In the genomic region with DNA sequence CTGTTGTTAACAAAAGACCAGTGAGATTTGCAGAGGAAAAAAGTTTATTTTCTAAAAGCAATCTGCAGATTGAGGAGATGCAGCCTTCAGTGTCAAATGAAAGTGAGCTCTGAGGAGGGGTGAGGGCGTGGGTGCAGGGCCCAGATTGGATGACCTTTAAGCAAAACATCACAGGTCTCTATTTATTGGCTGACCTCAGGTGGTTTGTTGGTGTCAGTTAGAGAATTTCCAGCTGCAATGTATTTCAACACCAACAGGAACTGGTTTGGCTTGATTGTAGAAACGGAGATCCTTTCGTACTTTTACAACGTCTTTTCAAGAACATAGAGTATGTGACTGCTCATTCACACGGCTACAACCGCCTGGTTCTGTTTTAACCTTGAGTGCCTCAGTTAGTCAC, we compare ENCODE assay signal across 18 cellular contexts.
A peak's percentile ranks its signal among the peaks of the same experiment; 100 is the strongest.
DNase-seq lines count a peak whose midpoint lies in the region; ATAC-seq and TF ChIP-seq lines count a peak whose summit lies in the region.
"Had no signal": no experiment of that assay in that cellular context is flagged by ENCODE, and none has a peak within 500 bp of the region (broad histone marks: within the 10 kb centered on the region; RNA-seq: fewer than 3 reads in every experiment).

No MANE protein-coding gene starts in this region.

- H4K20me1 ChIP-seq in mammary epithelial cell (ENCODE audit: insufficient read depth, low read length) (no peaks in the 10 kb centered on the region), PC-3 (ENCODE audit: low read length) (no peaks in the 10 kb centered on the region)

- H3K9me2 ChIP-seq in PC-3 (replicated peaks; ENCODE audit: low read length) = no peaks in the 10 kb centered on the region

- H3K9ac ChIP-seq in mammary epithelial cell (ENCODE audit: insufficient read depth, low read length) = no peak overlapping the region
- H3K9ac ChIP-seq in PC-3 (ENCODE audit: low read length) = no peak overlapping the region
- H3K9ac ChIP-seq: KMS-11 had no signal

- POLR2A ChIA-PET in PC-3 (lab: Charles Lee; ENCODE audit: unreplicated experiment) = no interaction called here

- TF ChIP-seq CTCF in mammary epithelial cell (conservative IDR thresholded peaks at IDR 0.05 in 1 of 2, IDR thresholded peaks at IDR 0.05 in 1 of 2; ENCODE audit: extremely low read depth in 1 of 2, insufficient read depth in 1 of 2, low read depth in 1 of 2, low read length in 2 of 2) (no peak), breast epithelium (IDR thresholded peaks at IDR 0.05) (no peak), PC-3 (conservative IDR thresholded peaks at IDR 0.05; ENCODE audit: low read depth, low read length) (no peak)

- H2AFZ ChIP-seq in mammary epithelial cell (ENCODE audit: low read depth, low read length) = no peak overlapping the region
- peak overlapping the region; percentile 26; the same call in 1 of the 2 replicates for H2AFZ ChIP-seq in PC-3 (ENCODE audit: low read length)

- H3K36me3 ChIP-seq in mammary epithelial cell (ENCODE audit: insufficient read depth, low read length) = no peaks in the 10 kb centered on the region
- no peaks in the 10 kb centered on the region for H3K36me3 ChIP-seq in breast epithelium
- no peaks in the 10 kb centered on the region for H3K36me3 ChIP-seq in PC-3 (ENCODE audit: low read depth, low read length)
- H3K36me3 ChIP-seq: adrenal gland had no signal

- no peaks in the 10 kb centered on the region for H3K4me1 ChIP-seq in mammary epithelial cell (ENCODE audit: insufficient read depth, low read length)
- H3K4me1 ChIP-seq in breast epithelium = no peaks in the 10 kb centered on the region
- no peaks in the 10 kb centered on the region for H3K4me1 ChIP-seq in PC-3 (ENCODE audit: insufficient read depth, low read length)
- H3K4me1 ChIP-seq: A549, adrenal gland had no signal

- CTCF ChIA-PET in mammary epithelial cell (lab: Charles Lee; ENCODE audit: low non-redundant PET) = no interaction called here
- CTCF ChIA-PET in PC-3 (lab: Charles Lee) = no interaction called here

- no peaks in the 10 kb centered on the region for H3K27me3 ChIP-seq in mammary epithelial cell (ENCODE audit: insufficient read depth, low read length)
- H3K27me3 ChIP-seq in breast epithelium = no peaks in the 10 kb centered on the region
- H3K27me3 ChIP-seq in PC-3 (ENCODE audit: low read length) = no peaks in the 10 kb centered on the region
- H3K27me3 ChIP-seq: adrenal gland had no signal

- ATAC-seq in HG03060 (IDR thresholded peaks at IDR 0.05; ENCODE audit: low read depth, unreplicated experiment) (peak; percentile 80), PC-3 (no peak)
- ATAC-seq: A549; activated CD4-positive, CD25-positive, alpha-beta regulatory T cell treated with anti-CD3 and anti-CD28 coated beads, Interleukin-2, amount 50 U/mL, for 24 hours had no signal

- TF ChIP-seq POLR2A in breast epithelium (IDR thresholded peaks at IDR 0.05) = no peak

- H3K4me2 ChIP-seq in mammary epithelial cell (ENCODE audit: insufficient read depth, low read depth, low read length) = no peak overlapping the region
- no peak overlapping the region for H3K4me2 ChIP-seq in PC-3 (ENCODE audit: low read length)
- H3K4me2 ChIP-seq: A549, KMS-11 had no signal

- no TSS peak for BruUV-seq in mammary epithelial cell (replicated peaks; lab: Mats Ljungman, UMichigan)
- no TSS peak for BruUV-seq in PC-3 (replicated peaks; lab: Mats Ljungman, UMichigan)

- intact Hi-C loops in mammary epithelial cell (cut with micrococcal nuclease) (no loop called here), breast epithelium (cut with DNase I; ENCODE audit: low total_unique reads) (no loop called here), PC-3 (cut with micrococcal nuclease) (no loop called here)

- H3K9me3 ChIP-seq in mammary epithelial cell (replicated peaks; ENCODE audit: insufficient read depth, low read length) (no peaks in the 10 kb centered on the region), breast epithelium (no peaks in the 10 kb centered on the region), PC-3 (ENCODE audit: low read length) (no peaks in the 10 kb centered on the region)
- H3K9me3 ChIP-seq: A549 had no signal

- H3K27ac ChIP-seq in mammary epithelial cell (ENCODE audit: insufficient read depth, low read depth, low read length) (no peak overlapping the region), breast epithelium (no peak overlapping the region), PC-3 (ENCODE audit: low read length) (no peak overlapping the region)
- H3K27ac ChIP-seq: A549, adrenal gland, KMS-11 had no signal

- WGBS in mammary epithelial cell (ENCODE audit: low coverage, missing lambda C conversion rate) = 23% methylated on average over 3 of the region's 6 CpGs

- dilution Hi-C loops in mammary epithelial cell (cut with HindIII; ENCODE audit: low sequenced_read_pairs) = no loop called here

- no peaks in the 10 kb centered on the region for H3K79me2 ChIP-seq in mammary epithelial cell (ENCODE audit: insufficient read depth, low read length)
- H3K79me2 ChIP-seq in PC-3 (ENCODE audit: low read length) = no peaks in the 10 kb centered on the region

- H3K4me3 ChIP-seq in mammary epithelial cell (replicated peaks in 1 of 3; ENCODE audit: insufficient read depth in 1 of 3, low read depth in 2 of 3, low read length in 3 of 3) (no peak overlapping the region), breast epithelium (no peak overlapping the region), PC-3 (ENCODE audit: low read length) (no peak overlapping the region)
- H3K4me3 ChIP-seq: A549, adrenal gland had no signal

- DNase-seq in mammary epithelial cell (peak; percentile 0), breast epithelium (ENCODE audit: low spot score in 2 of 2) (no peak), PC-3 (peak; percentile 16), renal cortical epithelial cell (ENCODE audit: low read depth) (peak; percentile 37), dedifferentiated amniotic fluid mesenchymal stem cell (ENCODE audit: extremely low spot score) (no peak), NCI-H345 treated with DMSO at 0.1 percent for 48 hours (lab: John Stamatoyannopoulos, UW; ENCODE audit: unreplicated experiment) (no peak), foreskin melanocyte (no peak)
- DNase-seq: activated T-cell treated with anti-CD3 and anti-CD28 coated beads, Interleukin-2, amount 50 U/mL, for 1 hour; adrenal gland; cortex of kidney; GDM1; H9; NCI-H2081; stimulated activated CD4-positive, alpha-beta T cell treated with anti-CD3 and anti-CD28 coated beads, Interleukin-1b, Interleukin-23, amount 100 ng/mL, for 48 hours had no signal

- H3F3A ChIP-seq in PC-3 (ENCODE audit: low read length, unreplicated experiment) = no peaks in the 10 kb centered on the region

- in situ Hi-C loops in mammary epithelial cell (cut with MboI; ENCODE audit: low sequenced_read_pairs in 2 of 2) = no loop called here

Comparison
In these comparisons a context has a peak if more than half of its experiments do, and no peak if none do; other contexts are left out.
1. DNase-seq: peak in mammary epithelial cell (single experiment), PC-3 (single experiment) and renal cortical epithelial cell (single experiment); none in breast epithelium (0 of 2), dedifferentiated amniotic fluid mesenchymal stem cell (single experiment), NCI-H345 treated with DMSO at 0.1 percent for 48 hours (single experiment) and foreskin melanocyte (single experiment).